8 cellular contexts compared by ENCODE assay signal in the genomic region with DNA sequence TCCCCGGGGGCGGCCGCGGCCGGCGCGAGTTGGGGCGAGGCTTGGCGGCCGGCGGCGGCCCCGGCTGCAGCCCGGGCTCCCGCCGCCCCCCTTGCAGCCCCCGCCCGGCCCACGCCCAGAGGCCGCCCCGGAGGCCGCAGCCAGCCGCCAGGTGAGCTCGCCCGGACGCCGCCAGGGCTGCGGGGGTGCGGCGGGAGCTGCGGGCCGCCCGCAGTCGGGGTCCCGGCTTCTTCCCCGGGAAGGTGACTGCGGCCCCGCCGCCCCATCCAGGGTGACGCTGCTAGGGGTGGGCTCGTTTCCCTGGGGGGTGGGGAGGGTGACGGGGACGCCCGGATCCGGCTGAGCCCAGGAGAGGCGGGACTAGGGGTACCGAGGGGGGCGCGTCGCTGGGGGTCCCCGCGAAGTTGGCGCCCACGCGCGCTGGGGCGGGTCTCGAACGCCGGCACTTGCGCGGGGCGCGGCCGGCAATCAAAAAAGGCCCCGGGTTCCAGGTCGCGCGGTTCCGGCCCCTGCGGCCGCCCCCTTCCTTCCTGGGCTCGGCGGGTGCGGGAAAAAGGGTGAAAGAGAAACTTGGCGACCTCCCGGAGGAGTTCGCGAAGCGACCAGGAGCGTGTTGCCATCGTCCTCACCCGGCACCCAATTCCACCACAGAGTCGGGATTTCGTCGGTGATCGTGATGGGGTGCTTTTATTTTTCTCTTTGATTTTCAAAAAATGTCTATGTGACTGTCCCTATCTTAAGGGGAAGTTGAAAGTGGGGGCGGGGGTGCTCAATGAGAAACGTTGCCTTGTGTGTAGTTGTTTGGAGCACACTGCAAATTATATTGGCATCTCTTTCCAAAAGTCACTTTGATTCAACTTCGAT. TPM values are rescaled to one million over a fixed set of nuclear protein-coding genes. Genes with fewer than 3 reads are reported as not detected.
DNase-seq lines count a peak whose midpoint lies in the region; ATAC-seq and TF ChIP-seq lines count a peak whose summit lies in the region.

No MANE protein-coding gene starts in this region.

- peaks cover 12% of the 10 kb centered on the region for H3K27me3 Mint-ChIP-seq in endothelial cell (ENCODE audit: unreplicated experiment)

- peaks cover 19% of the 10 kb centered on the region for H3K36me3 ChIP-seq in KOPT-K1 (ENCODE audit: insufficient read depth, low read length)

- no peaks in the 10 kb centered on the region for H3K9me3 ChIP-seq in KOPT-K1 (ENCODE audit: insufficient read depth, low read length, poor library complexity, severe bottlenecking)

- in situ Hi-C loops in G401 (cut with HindIII; ENCODE audit: low sequenced_read_pairs), result no loop called here

- DNase-seq in G401 (ENCODE audit: low spot score), result peak; percentile 9
- peak; percentile 84 for DNase-seq in activated CD8-positive, alpha-beta memory T cell treated with anti-CD3 and anti-CD28 coated beads for 24 hours
- peak; percentile 29 for DNase-seq in endothelial cell (ENCODE audit: low spot score)
- peak; percentile 17 for DNase-seq in mucosa of gallbladder (ENCODE audit: low spot score)
- peak; percentile 13 to 54 for DNase-seq in stimulated activated CD8-positive, alpha-beta memory T cell treated with anti-CD3 and anti-CD28 coated beads, Interleukin-7, amount 100 ng/mL, for 4 hours (ENCODE audit: low read depth in 2 of 2)
- no peak for DNase-seq in COR-L47 (lab: John Stamatoyannopoulos, UW)

- no peak for TF ChIP-seq CTCF in endothelial cell (IDR thresholded peaks at IDR 0.05; ENCODE audit: unreplicated experiment)

- peak overlapping the region; percentile 87 for H3K27ac ChIP-seq in KOPT-K1 (ENCODE audit: low read depth, low read length, poor library complexity, severe bottlenecking)

- H3K4me3 Mint-ChIP-seq in endothelial cell (ENCODE audit: unreplicated experiment), result peak overlapping the region; percentile 94

- ATAC-seq in GM21717 (IDR thresholded peaks at IDR 0.05; ENCODE audit: unreplicated experiment), result peak; percentile 44

- H3K4me1 Mint-ChIP-seq in endothelial cell (ENCODE audit: unreplicated experiment), result peaks cover 31% of the 10 kb centered on the region

- no peaks in the 10 kb centered on the region for H3K9me3 Mint-ChIP-seq in endothelial cell (ENCODE audit: unreplicated experiment)

- H3K36me3 Mint-ChIP-seq in endothelial cell (ENCODE audit: low read depth, unreplicated experiment), result peaks cover 14% of the 10 kb centered on the region

- peak overlapping the region; percentile 91 for H3K27ac Mint-ChIP-seq in endothelial cell (ENCODE audit: unreplicated experiment)

RNA-seq across cellular contexts. Expression of gene ATXN7, which starts 0.6 kb away (rescaled TPM):
- 5.0 and 5.8 TPM in 2 replicates for total RNA-seq in G401 (2014; rRNA removed; shearing (Covaris generic))
- total RNA-seq in endothelial cell (ENCODE audit: unreplicated experiment), result 21.0 TPM
- total RNA-seq in mucosa of gallbladder, result 33.0 TPM

RNA-seq across cellular contexts. Expression of gene THOC7, which starts 0.6 kb away (rescaled TPM):
- 76.3 and 127 TPM in 2 replicates for total RNA-seq in G401 (2014; rRNA removed; shearing (Covaris generic))
- 47.3 TPM for total RNA-seq in endothelial cell (ENCODE audit: unreplicated experiment)
- total RNA-seq in mucosa of gallbladder, result 48.3 TPM

RNA-seq across cellular contexts. Expression of gene C3orf49, which starts 45.1 kb away (rescaled TPM):
- not detected in 2 replicates for total RNA-seq in G401 (2014; rRNA removed; shearing (Covaris generic))
- not detected for total RNA-seq in endothelial cell (ENCODE audit: unreplicated experiment)
- not detected for total RNA-seq in mucosa of gallbladder

RNA-seq across cellular contexts. Expression of gene SCAANT1, which starts 47.9 kb away (rescaled TPM):
- not detected in 2 replicates for total RNA-seq in G401 (2014; rRNA removed; shearing (Covaris generic))
- total RNA-seq in endothelial cell (ENCODE audit: unreplicated experiment), result not detected
- not detected for total RNA-seq in mucosa of gallbladder
